ENCODE assay signal across 8 cellular contexts in the genomic region with DNA sequence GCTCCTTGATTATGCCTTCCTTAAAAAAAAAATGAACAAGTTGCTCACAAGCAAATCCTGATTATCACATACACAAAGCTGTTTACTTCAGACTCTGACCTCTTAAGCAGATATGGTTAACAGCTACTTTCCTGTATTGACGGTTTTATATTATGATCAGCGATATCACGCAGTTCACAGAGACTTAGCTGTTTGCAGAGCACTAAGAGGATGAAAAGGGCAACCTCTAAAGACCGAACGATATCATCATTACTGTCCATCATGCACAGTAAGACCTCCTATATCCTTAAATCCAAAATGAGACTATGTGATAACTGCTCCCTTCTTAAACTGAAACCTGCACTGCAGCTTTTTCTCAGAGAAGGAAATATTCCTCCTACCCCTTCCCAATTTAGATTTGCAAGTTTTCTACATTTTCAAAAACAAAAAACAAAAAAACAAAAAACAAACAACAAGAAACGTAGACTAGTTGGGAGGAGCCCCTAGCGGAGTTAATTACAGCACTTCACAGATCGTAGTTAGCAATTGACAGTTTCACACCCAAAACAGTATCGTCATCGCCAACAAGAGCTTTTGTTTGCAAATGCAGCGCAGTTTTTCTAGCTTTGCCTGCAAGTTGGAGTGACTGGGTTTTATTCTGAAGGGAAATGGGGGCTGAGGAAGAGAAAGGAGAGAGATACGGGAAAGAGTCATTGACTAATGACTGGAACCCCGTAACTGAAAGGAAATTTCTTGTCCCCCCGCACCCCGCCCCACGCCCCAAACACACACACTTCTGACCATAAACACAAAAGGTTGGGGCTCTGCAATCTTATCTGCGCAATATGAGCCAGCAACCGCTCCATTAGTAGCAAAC. TPM values are rescaled to one million over a fixed set of nuclear protein-coding genes. Genes with fewer than 3 reads are reported as not detected.
DNase-seq lines count a peak whose midpoint lies in the region; ATAC-seq, FAIRE-seq and TF ChIP-seq lines count a peak whose summit lies in the region.

No MANE protein-coding gene starts in this region.

- no peak for ATAC-seq in GM18517 (IDR thresholded peaks at IDR 0.05; ENCODE audit: unreplicated experiment)
- ATAC-seq in GM19351 (IDR thresholded peaks at IDR 0.05; ENCODE audit: unreplicated experiment), result no peak

- H3K9me3 Mint-ChIP-seq in CD14-positive monocyte, result peaks cover 0 to 1% (median 0%) of the 10 kb centered on the region in 7 donors

- H3K27me3 Mint-ChIP-seq in CD14-positive monocyte (ENCODE audit: low read depth in 3 of 3), result peaks cover 0 to 4% (median 2%) of the 10 kb centered on the region in 3 donors

- TF ChIP-seq CTCF in CD14-positive monocyte (IDR thresholded peaks at IDR 0.05) (no peak), ascending aorta (IDR thresholded peaks at IDR 0.05) (no peak)

- peak; percentile 79 for FAIRE-seq in GM19239 (lab: Jason Lieb, UNC)

- H3K27me3 ChIP-seq in ascending aorta (no peaks in the 10 kb centered on the region), skeletal muscle satellite cell (ENCODE audit: control insufficient read depth, insufficient read depth, low read length) (no peaks in the 10 kb centered on the region)

- H3K27ac ChIP-seq in ascending aorta, result peak overlapping the region; percentile 98 to 100

- H3K4me3 ChIP-seq in ascending aorta (peak overlapping the region; percentile 73 to 92), iPS-18c (ENCODE audit: insufficient read depth, low read depth, low read length) (peak overlapping the region; percentile 98), skeletal muscle satellite cell (ENCODE audit: low read length) (peak overlapping the region; percentile 85)

- H3K36me3 ChIP-seq in ascending aorta, result peaks cover 3 to 9% of the 10 kb centered on the region in 2 donors
- H3K36me3 ChIP-seq in skeletal muscle satellite cell (ENCODE audit: insufficient read depth, low read length), result peaks cover 13% of the 10 kb centered on the region

- H3K4me3 Mint-ChIP-seq in CD14-positive monocyte, result peak overlapping the region; percentile 97 to 99

- H3K4me1 Mint-ChIP-seq in CD14-positive monocyte, result peaks cover 39% of the 10 kb centered on the region

- peak overlapping the region; percentile 91 for H3K4me2 ChIP-seq in skeletal muscle satellite cell (ENCODE audit: low read length)

- DNase-seq in CD14-positive monocyte (ENCODE audit: low spot score) (no peak), GM19239 (ENCODE audit: insufficient read length, low spot score) (no peak), NOMO-1 (lab: John Stamatoyannopoulos, UW; ENCODE audit: unreplicated experiment in 2 of 2) (peak; percentile 11 to 39), ascending aorta (ENCODE audit: low spot score in 2 of 2) (no peak)

- H3K36me3 Mint-ChIP-seq in CD14-positive monocyte, result peaks cover 8 to 16% of the 10 kb centered on the region in 2 donors

- intact Hi-C loops in CD14-positive monocyte (cut with micrococcal nuclease) (loop anchor here in 1 of 2 donors (5.0 to 10.0 kb wide), 2 partner anchors 85 to 138 kb away; a partner anchor contains a TSS), ascending aorta (cut with DNase I) (loop anchor here (1.0 to 5.0 kb wide), 4 partner anchors 99 to 167 kb away; no protein-coding TSS in a partner anchor)

- H3K4me1 ChIP-seq in ascending aorta (peaks cover 11 to 29% of the 10 kb centered on the region in 2 donors), skeletal muscle satellite cell (ENCODE audit: control insufficient read depth, insufficient read depth, low read length) (peaks cover 27% of the 10 kb centered on the region)

- H3K27ac Mint-ChIP-seq in CD14-positive monocyte, result peak overlapping the region; percentile 90 to 99 (median 99)

- H3K9ac ChIP-seq in skeletal muscle satellite cell (ENCODE audit: low read depth, low read length), result peak overlapping the region; percentile 99

- H3K9me3 ChIP-seq in ascending aorta (no peaks in the 10 kb centered on the region), iPS-18c (ENCODE audit: control insufficient read depth, insufficient read depth, low read length) (no peaks in the 10 kb centered on the region), skeletal muscle satellite cell (replicated peaks; ENCODE audit: low read length) (no peaks in the 10 kb centered on the region)

RNA-seq across cellular contexts. Expression of a gene that starts 1.2 kb away (rescaled TPM):
- 10 to 100 TPM; 17.8 to 31.9 TPM for polyA plus RNA-seq in CD14-positive monocyte
- 25.9 TPM for total RNA-seq in ascending aorta
- 96.3 and 104 TPM in 2 replicates for total RNA-seq in skeletal muscle satellite cell (2012; rRNA removed)

Comparison
In these comparisons a context has a peak if more than half of its experiments do, and no peak if none do; other contexts are left out.
1. DNase-seq: peak in NOMO-1 (2 of 2); none in CD14-positive monocyte (single experiment), GM19239 (single experiment) and ascending aorta (0 of 2).
2. Peak in every context shown above with its lines, with median percentiles within 50 percentile points of each other: H3K4me3 ChIP-seq.